In the genomic region with DNA sequence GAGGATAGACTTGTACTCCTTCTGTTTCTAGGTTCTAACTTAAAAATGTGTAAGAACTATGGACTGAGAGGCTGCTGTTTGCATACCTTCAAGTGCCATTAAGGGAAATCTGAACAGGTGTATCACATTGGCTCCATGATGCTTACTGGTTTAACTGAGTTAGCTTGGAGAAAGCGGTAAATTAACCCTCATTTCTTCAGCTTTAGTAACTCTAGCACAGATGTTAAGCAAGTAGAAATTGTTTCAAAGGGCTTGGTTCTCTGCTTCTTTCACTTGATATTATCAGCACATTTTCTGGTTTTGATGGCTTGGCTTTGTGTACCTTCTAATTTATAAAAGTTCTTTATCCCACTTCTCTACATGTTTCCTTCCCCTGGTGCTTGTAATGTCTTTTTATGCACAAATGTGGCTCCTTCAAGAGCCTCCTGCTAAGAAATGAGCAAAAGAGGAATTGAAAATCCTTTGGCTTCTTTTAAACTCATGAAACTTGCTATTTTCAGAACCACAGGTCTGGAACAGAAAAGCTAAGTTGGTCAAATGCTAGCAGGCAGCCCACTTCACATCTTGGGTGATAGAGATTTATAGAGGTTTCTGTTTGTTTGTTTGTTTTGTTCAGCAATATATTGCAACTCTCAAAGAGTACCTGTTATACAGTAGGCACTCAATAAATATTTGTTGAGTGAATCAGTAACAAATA, we compare ENCODE assay signal across 12 cellular contexts.
DNase-seq lines count a peak whose midpoint lies in the region; ATAC-seq lines count a peak whose summit lies in the region.
"Had no signal": no experiment of that assay in that cellular context is flagged by ENCODE, and none has a peak within 500 bp of the region (broad histone marks: within the 10 kb centered on the region; RNA-seq: fewer than 3 reads in every experiment).

No MANE protein-coding gene starts in this region.

- DNase-seq in epithelial cell of prostate (ENCODE audit: low read depth, low spot score) (no peak), H4 (ENCODE audit: low spot score) (no peak), NCI-H2171 treated with DMSO at 0.1 percent for 48 hours (lab: John Stamatoyannopoulos, UW) (no peak)
- no peak for DNase-seq in stimulated activated CD4-positive, alpha-beta T cell treated with anti-CD3 and anti-CD28 coated beads, Interleukin-1b, Interleukin-23, amount 100 ng/mL, for 48 hours
- DNase-seq: kidney glomerular epithelial cell, NCI-H1694, Peyer's patch, thyroid gland had no signal

- ATAC-seq in GM18868 (IDR thresholded peaks at IDR 0.05; ENCODE audit: unreplicated experiment) (peak; percentile 87), GM21825 (IDR thresholded peaks at IDR 0.05; ENCODE audit: unreplicated experiment) (peak; percentile 75), HG03432 (IDR thresholded peaks at IDR 0.05; ENCODE audit: unreplicated experiment) (peak; percentile 91), HG03520 (IDR thresholded peaks at IDR 0.05; ENCODE audit: unreplicated experiment) (no peak)

- H3K27ac ChIP-seq in epithelial cell of prostate, result peak overlapping the region; percentile 23
- H3K27ac ChIP-seq: Peyer's patch, thyroid gland had no signal
